ENCODE assay signal across 1 cellular context in the genomic region with DNA sequence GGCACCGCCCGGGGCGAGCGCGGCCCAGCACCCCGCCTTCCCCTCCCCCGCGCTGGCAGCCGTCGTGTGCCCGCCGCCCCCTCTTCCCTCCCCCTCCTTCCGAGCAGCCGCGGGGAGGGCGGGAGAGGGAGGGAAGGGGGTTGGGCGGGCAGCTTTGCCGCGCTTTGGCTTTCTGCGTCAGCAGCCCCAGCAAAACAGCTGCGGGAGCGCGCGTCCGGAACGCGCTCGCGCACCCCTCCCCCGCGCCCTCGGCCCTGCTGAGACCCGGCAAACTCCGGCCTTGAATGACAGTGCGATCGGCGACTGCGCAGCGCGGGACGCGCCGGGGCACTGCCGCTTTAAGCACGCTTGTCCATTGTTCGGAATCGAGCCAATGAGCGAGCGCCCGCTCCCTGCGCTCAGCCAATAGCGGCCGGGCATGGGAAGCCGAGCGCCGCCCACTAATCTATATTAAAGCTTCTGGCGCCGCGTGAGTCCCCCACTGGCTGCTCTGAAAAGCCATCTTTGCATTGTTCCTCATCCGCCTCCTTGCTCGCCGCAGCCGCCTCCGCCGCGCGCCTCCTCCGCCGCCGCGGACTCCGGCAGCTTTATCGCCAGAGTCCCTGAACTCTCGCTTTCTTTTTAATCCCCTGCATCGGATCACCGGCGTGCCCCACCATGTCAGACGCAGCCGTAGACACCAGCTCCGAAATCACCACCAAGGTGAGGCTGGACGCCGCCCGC.
TF ChIP-seq lines count a peak whose summit lies in the region.

A gene with protein sequence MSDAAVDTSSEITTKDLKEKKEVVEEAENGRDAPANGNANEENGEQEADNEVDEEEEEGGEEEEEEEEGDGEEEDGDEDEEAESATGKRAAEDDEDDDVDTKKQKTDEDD (plus strand): TSS at position 476 of the 723 bp plus-strand sequence. CDS start 182 bp downstream, at position 658.

TF ChIP-seq in K562, 482 proteins besides CTCF, POLR2A, EP300 and RAD21 (continued from another document and continues in another):
- TF ChIP-seq ETS1 (conservative IDR thresholded peaks at IDR 0.05; ENCODE audit: control insufficient read depth, low read depth, low read length) = no peak
- TF ChIP-seq PHB (CRISPR knock-in tag; IDR thresholded peaks at IDR 0.05) = no peak
- TF ChIP-seq RCOR1 (IDR thresholded peaks at IDR 0.05; ENCODE audit: borderline replicate concordance in 1 of 2, low read depth in 2 of 2, low read length in 2 of 2) = 0 out of 4 replicates have a peak, but pooled peaks of 1 of the 2 experiments have one; percentile 10
- TF ChIP-seq, protein P1, sequence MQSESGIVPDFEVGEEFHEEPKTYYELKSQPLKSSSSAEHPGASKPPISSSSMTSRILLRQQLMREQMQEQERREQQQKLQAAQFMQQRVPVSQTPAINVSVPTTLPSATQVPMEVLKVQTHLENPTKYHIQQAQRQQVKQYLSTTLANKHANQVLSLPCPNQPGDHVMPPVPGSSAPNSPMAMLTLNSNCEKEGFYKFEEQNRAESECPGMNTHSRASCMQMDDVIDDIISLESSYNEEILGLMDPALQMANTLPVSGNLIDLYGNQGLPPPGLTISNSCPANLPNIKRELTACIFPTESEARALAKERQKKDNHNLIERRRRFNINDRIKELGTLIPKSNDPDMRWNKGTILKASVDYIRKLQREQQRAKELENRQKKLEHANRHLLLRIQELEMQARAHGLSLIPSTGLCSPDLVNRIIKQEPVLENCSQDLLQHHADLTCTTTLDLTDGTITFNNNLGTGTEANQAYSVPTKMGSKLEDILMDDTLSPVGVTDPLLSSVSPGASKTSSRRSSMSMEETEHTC (IDR thresholded peaks at IDR 0.05) = no peak
- TF ChIP-seq, protein P2, sequence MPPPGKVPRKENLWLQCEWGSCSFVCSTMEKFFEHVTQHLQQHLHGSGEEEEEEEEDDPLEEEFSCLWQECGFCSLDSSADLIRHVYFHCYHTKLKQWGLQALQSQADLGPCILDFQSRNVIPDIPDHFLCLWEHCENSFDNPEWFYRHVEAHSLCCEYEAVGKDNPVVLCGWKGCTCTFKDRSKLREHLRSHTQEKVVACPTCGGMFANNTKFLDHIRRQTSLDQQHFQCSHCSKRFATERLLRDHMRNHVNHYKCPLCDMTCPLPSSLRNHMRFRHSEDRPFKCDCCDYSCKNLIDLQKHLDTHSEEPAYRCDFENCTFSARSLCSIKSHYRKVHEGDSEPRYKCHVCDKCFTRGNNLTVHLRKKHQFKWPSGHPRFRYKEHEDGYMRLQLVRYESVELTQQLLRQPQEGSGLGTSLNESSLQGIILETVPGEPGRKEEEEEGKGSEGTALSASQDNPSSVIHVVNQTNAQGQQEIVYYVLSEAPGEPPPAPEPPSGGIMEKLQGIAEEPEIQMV (tag; conservative IDR thresholded peaks at IDR 0.05; ENCODE audit: low read depth) = no peak
- TF ChIP-seq HDAC8 (tag; IDR thresholded peaks at IDR 0.05) = no peak
- no peak for TF ChIP-seq JUND (IDR thresholded peaks at IDR 0.05; ENCODE audit: borderline replicate concordance, low read depth, low read length)
- no peak for TF ChIP-seq JUND (tag; IDR thresholded peaks at IDR 0.05; ENCODE audit: borderline replicate concordance, low read depth, low read length)
- TF ChIP-seq FIP1L1 (IDR thresholded peaks at IDR 0.05; ENCODE audit: low read depth, low read length, poor library complexity, severe bottlenecking) = no peak
- TF ChIP-seq ZBTB5 (IDR thresholded peaks at IDR 0.05) = no peak
- TF ChIP-seq, protein P3, sequence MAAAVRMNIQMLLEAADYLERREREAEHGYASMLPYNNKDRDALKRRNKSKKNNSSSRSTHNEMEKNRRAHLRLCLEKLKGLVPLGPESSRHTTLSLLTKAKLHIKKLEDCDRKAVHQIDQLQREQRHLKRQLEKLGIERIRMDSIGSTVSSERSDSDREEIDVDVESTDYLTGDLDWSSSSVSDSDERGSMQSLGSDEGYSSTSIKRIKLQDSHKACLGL (CRISPR knock-in tag; IDR thresholded peaks at IDR 0.05; ENCODE audit: borderline replicate concordance, poor library complexity, severe bottlenecking) = no peak
- TF ChIP-seq ZNF449 (CRISPR knock-in tag; IDR thresholded peaks at IDR 0.05) = no peak
- peak; percentile 56 for TF ChIP-seq HNRNPLL (IDR thresholded peaks at IDR 0.05; ENCODE audit: low read depth, low read length, poor library complexity, severe bottlenecking)
- TF ChIP-seq GABPB2 (CRISPR knock-in tag; conservative IDR thresholded peaks at IDR 0.05) = no peak
- peak; percentile 32; the same call in 1 of the 2 replicates for TF ChIP-seq E2F1 (CRISPR knock-in tag; IDR thresholded peaks at IDR 0.05)
- peak; percentile 41; the same call in 1 of the 2 replicates for TF ChIP-seq LCOR (CRISPR knock-in tag; IDR thresholded peaks at IDR 0.05)
- TF ChIP-seq CTBP1 (IDR thresholded peaks at IDR 0.05; ENCODE audit: borderline replicate concordance) = peak; percentile 81
- TF ChIP-seq RHOXF2B (CRISPR knock-in tag; conservative IDR thresholded peaks at IDR 0.05) = no peak
- no peak for TF ChIP-seq ZFPM2 (CRISPR knock-in tag; IDR thresholded peaks at IDR 0.05)
- no peak for TF ChIP-seq HIVEP1 (CRISPR knock-in tag; IDR thresholded peaks at IDR 0.05)
- TF ChIP-seq PCBP2 (IDR thresholded peaks at IDR 0.05; ENCODE audit: low read depth, low read length, poor library complexity, severe bottlenecking) = no peak
- peak; percentile 64 for TF ChIP-seq CCNT2 (IDR thresholded peaks at IDR 0.05; ENCODE audit: borderline replicate concordance, extremely low read depth, insufficient read length, low read depth, low read length)
- TF ChIP-seq NRF1 (conservative IDR thresholded peaks at IDR 0.05 in 1 of 2, IDR thresholded peaks at IDR 0.05 in 1 of 2) = peak; percentile 95 to 96
- no peak for TF ChIP-seq KDM2B (CRISPR knock-in tag; IDR thresholded peaks at IDR 0.05)
- TF ChIP-seq, protein P4, sequence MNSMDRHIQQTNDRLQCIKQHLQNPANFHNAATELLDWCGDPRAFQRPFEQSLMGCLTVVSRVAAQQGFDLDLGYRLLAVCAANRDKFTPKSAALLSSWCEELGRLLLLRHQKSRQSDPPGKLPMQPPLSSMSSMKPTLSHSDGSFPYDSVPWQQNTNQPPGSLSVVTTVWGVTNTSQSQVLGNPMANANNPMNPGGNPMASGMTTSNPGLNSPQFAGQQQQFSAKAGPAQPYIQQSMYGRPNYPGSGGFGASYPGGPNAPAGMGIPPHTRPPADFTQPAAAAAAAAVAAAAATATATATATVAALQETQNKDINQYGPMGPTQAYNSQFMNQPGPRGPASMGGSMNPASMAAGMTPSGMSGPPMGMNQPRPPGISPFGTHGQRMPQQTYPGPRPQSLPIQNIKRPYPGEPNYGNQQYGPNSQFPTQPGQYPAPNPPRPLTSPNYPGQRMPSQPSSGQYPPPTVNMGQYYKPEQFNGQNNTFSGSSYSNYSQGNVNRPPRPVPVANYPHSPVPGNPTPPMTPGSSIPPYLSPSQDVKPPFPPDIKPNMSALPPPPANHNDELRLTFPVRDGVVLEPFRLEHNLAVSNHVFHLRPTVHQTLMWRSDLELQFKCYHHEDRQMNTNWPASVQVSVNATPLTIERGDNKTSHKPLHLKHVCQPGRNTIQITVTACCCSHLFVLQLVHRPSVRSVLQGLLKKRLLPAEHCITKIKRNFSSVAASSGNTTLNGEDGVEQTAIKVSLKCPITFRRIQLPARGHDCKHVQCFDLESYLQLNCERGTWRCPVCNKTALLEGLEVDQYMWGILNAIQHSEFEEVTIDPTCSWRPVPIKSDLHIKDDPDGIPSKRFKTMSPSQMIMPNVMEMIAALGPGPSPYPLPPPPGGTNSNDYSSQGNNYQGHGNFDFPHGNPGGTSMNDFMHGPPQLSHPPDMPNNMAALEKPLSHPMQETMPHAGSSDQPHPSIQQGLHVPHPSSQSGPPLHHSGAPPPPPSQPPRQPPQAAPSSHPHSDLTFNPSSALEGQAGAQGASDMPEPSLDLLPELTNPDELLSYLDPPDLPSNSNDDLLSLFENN (IDR thresholded peaks at IDR 0.05; ENCODE audit: low read depth in 2 of 2, low read length in 2 of 2) = no peak
- no peak for TF ChIP-seq ZNF41 (CRISPR knock-in tag; conservative IDR thresholded peaks at IDR 0.05)
- TF ChIP-seq, protein P5, sequence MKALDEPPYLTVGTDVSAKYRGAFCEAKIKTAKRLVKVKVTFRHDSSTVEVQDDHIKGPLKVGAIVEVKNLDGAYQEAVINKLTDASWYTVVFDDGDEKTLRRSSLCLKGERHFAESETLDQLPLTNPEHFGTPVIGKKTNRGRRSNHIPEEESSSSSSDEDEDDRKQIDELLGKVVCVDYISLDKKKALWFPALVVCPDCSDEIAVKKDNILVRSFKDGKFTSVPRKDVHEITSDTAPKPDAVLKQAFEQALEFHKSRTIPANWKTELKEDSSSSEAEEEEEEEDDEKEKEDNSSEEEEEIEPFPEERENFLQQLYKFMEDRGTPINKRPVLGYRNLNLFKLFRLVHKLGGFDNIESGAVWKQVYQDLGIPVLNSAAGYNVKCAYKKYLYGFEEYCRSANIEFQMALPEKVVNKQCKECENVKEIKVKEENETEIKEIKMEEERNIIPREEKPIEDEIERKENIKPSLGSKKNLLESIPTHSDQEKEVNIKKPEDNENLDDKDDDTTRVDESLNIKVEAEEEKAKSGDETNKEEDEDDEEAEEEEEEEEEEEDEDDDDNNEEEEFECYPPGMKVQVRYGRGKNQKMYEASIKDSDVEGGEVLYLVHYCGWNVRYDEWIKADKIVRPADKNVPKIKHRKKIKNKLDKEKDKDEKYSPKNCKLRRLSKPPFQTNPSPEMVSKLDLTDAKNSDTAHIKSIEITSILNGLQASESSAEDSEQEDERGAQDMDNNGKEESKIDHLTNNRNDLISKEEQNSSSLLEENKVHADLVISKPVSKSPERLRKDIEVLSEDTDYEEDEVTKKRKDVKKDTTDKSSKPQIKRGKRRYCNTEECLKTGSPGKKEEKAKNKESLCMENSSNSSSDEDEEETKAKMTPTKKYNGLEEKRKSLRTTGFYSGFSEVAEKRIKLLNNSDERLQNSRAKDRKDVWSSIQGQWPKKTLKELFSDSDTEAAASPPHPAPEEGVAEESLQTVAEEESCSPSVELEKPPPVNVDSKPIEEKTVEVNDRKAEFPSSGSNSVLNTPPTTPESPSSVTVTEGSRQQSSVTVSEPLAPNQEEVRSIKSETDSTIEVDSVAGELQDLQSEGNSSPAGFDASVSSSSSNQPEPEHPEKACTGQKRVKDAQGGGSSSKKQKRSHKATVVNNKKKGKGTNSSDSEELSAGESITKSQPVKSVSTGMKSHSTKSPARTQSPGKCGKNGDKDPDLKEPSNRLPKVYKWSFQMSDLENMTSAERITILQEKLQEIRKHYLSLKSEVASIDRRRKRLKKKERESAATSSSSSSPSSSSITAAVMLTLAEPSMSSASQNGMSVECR (CRISPR knock-in tag; IDR thresholded peaks at IDR 0.05) = 0 out of 2 replicates have a peak, but pooled peaks have one; percentile 35
- TF ChIP-seq CREB1 (IDR thresholded peaks at IDR 0.05) = peak; percentile 69
- peak; percentile 73 for TF ChIP-seq CREB1 (CRISPR knock-in tag; IDR thresholded peaks at IDR 0.05)
- no peak for TF ChIP-seq ZNF277 (CRISPR knock-in tag; IDR thresholded peaks at IDR 0.05; ENCODE audit: borderline replicate concordance)
- no peak for TF ChIP-seq CBX2 (IDR thresholded peaks at IDR 0.05; ENCODE audit: insufficient read depth, low read length, poor library complexity, severe bottlenecking)
- no peak for TF ChIP-seq KDM4B (IDR thresholded peaks at IDR 0.05; ENCODE audit: borderline replicate concordance in 2 of 2, low read depth in 1 of 2)
- no peak for TF ChIP-seq ZNF24 (IDR thresholded peaks at IDR 0.05)
